Comparison of ENCODE assay signal across 8 cellular contexts in genomic region chr16:57694556-57695377, GRCh38. TPM values are rescaled to one million over a fixed set of nuclear protein-coding genes. Genes with fewer than 3 reads are reported as not detected.
A peak's percentile ranks its signal among the peaks of the same experiment; 100 is the strongest.
DNase-seq lines count a peak whose midpoint lies in the region; ATAC-seq and FAIRE-seq lines count a peak whose summit lies in the region.

A gene with protein sequence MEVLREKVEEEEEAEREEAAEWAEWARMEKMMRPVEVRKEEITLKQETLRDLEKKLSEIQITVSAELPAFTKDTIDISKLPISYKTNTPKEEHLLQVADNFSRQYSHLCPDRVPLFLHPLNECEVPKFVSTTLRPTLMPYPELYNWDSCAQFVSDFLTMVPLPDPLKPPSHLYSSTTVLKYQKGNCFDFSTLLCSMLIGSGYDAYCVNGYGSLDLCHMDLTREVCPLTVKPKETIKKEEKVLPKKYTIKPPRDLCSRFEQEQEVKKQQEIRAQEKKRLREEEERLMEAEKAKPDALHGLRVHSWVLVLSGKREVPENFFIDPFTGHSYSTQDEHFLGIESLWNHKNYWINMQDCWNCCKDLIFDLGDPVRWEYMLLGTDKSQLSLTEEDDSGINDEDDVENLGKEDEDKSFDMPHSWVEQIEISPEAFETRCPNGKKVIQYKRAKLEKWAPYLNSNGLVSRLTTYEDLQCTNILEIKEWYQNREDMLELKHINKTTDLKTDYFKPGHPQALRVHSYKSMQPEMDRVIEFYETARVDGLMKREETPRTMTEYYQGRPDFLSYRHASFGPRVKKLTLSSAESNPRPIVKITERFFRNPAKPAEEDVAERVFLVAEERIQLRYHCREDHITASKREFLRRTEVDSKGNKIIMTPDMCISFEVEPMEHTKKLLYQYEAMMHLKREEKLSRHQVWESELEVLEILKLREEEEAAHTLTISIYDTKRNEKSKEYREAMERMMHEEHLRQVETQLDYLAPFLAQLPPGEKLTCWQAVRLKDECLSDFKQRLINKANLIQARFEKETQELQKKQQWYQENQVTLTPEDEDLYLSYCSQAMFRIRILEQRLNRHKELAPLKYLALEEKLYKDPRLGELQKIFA (plus strand): TSS chr16:57694806. CDS start chr16:57697950, 3,144 bp downstream.

- H3K36me3 Mint-ChIP-seq in T-helper 2 cell treated with Interferon-gamma antibody and Interleukin-4, amounts not matched to agents 5 μg/mL and 100 μg/mL, for 36 hours (ENCODE audit: low read depth) = no peaks in the 10 kb centered on the region

- H3K9me3 Mint-ChIP-seq in T-helper 2 cell treated with Interferon-gamma antibody and Interleukin-4, amounts not matched to agents 5 μg/mL and 100 μg/mL, for 36 hours = no peaks in the 10 kb centered on the region

- no peak for FAIRE-seq in GM18507 (lab: Jason Lieb, UNC)

- no peak within 1 kb of the TSS for H3K4me3 Mint-ChIP-seq in T-helper 2 cell treated with Interferon-gamma antibody and Interleukin-4, amounts not matched to agents 5 μg/mL and 100 μg/mL, for 36 hours

- peak within 1 kb of the TSS; percentile 47 for H3K27ac Mint-ChIP-seq in T-helper 2 cell treated with Interferon-gamma antibody and Interleukin-4, amounts not matched to agents 5 μg/mL and 100 μg/mL, for 36 hours

- H3K27me3 Mint-ChIP-seq in T-helper 2 cell treated with Interferon-gamma antibody and Interleukin-4, amounts not matched to agents 5 μg/mL and 100 μg/mL, for 36 hours (ENCODE audit: low read depth) = peaks cover 8% of the 10 kb centered on the region

- ATAC-seq in esophagus mucosa (peak; percentile 54), HG03521 (IDR thresholded peaks at IDR 0.05; ENCODE audit: unreplicated experiment) (no peak), HG03196 (IDR thresholded peaks at IDR 0.05; ENCODE audit: unreplicated experiment) (no peak)

- peak; percentile 52 for DNase-seq in AG20443 (ENCODE audit: low spot score)
- DNase-seq in GM18507 (ENCODE audit: extremely low spot score, insufficient read length, low read depth) = peak; percentile 14
- peak; percentile 52 for DNase-seq in NCI-H1417 treated with DMSO at 0.1 percent for 48 hours (lab: John Stamatoyannopoulos, UW)
- DNase-seq in T-helper 2 cell treated with Interferon-gamma antibody and Interleukin-4, amounts not matched to agents 5 μg/mL and 100 μg/mL, for 36 hours (ENCODE audit: low spot score) = no peak
- peak; percentile 18 for DNase-seq in middle frontal gyrus (ENCODE audit: extremely low spot score, low spot score)

- peaks cover 15% of the 10 kb centered on the region for H3K4me1 Mint-ChIP-seq in T-helper 2 cell treated with Interferon-gamma antibody and Interleukin-4, amounts not matched to agents 5 μg/mL and 100 μg/mL, for 36 hours (ENCODE audit: low read depth)

RNA-seq across cellular contexts. Expression of the gene that starts here (rescaled TPM):
- total RNA-seq in esophagus mucosa = not detected

Comparison
In these comparisons a context has a peak if more than half of its experiments do, and no peak if none do; other contexts are left out.
1. Peak in ATAC-seq in esophagus mucosa; RNA of the gene not detected or under 1 TPM.